Comparison of ENCODE assay signal across 2 cellular contexts in genomic region chrX:13266641-13267420, GRCh38.
TF ChIP-seq lines count a peak whose summit lies in the region.

No MANE protein-coding gene starts in this region.

TF ChIP-seq in SK-N-SH, 30 proteins besides CTCF, POLR2A, EP300 and RAD21 (continued from another document):
- TF ChIP-seq PBX3 (IDR thresholded peaks at IDR 0.05), result peak; percentile 70
- TF ChIP-seq FOSL2 (IDR thresholded peaks at IDR 0.05; ENCODE audit: borderline replicate concordance, low read depth), result peak; percentile 44; the same call in 1 of the 2 replicates
TF ChIP-seq in SK-N-SH: peak in this region for 2.

TF ChIP-seq in SK-N-SH treated with all-trans-retinoic acid at 6 μM for 48 hours, 23 proteins besides CTCF, POLR2A, EP300 and RAD21 (continued from another document):
- TF ChIP-seq POU6F1 (CRISPR knock-in tag; IDR thresholded peaks at IDR 0.05; ENCODE audit: borderline replicate concordance, low read depth) (no peak), TCF4 (CRISPR knock-in tag; IDR thresholded peaks at IDR 0.05; ENCODE audit: borderline replicate concordance) (no peak), TSHZ2 (CRISPR knock-in tag; IDR thresholded peaks at IDR 0.05) (no peak), GLIS3 (CRISPR knock-in tag; IDR thresholded peaks at IDR 0.05) (no peak), CREB5 (CRISPR knock-in tag; IDR thresholded peaks at IDR 0.05; ENCODE audit: low read depth) (no peak), ARNTL (CRISPR knock-in tag; IDR thresholded peaks at IDR 0.05; ENCODE audit: borderline replicate concordance, low read depth) (no peak), TOX (CRISPR knock-in tag; IDR thresholded peaks at IDR 0.05; ENCODE audit: borderline replicate concordance) (no peak)
